Comparison of ENCODE assay signal across 8 cellular contexts in genomic region chr17:42016411-42016831, GRCh38. TPM values are rescaled to one million over a fixed set of nuclear protein-coding genes. Genes with fewer than 3 reads are reported as not detected.
DNase-seq lines count a peak whose midpoint lies in the region; ATAC-seq, FAIRE-seq and TF ChIP-seq lines count a peak whose summit lies in the region.

No MANE protein-coding gene starts in this region.

- peaks cover 60% of the 10 kb centered on the region for H3K4me1 Mint-ChIP-seq in WTC11

- no peak for DNase-seq in heart left ventricle
- no peak for DNase-seq in left ventricle myocardium superior
- no peak for DNase-seq in WTC11 (ENCODE audit: low spot score)
- no peak for DNase-seq in fibroblast of mammary gland (ENCODE audit: low read depth)
- no peak for DNase-seq in pancreas
- no peak for DNase-seq in NCI-H524 treated with DMSO at 0.1 percent for 48 hours (lab: John Stamatoyannopoulos, UW)
- DNase-seq in 8988T: no peak
- DNase-seq in MV-4-11 (lab: John Stamatoyannopoulos, UW): no peak

- TF ChIP-seq POLR2A in heart left ventricle (IDR thresholded peaks at IDR 0.05): no peak

- no peak for TF ChIP-seq CTCF in heart left ventricle (IDR thresholded peaks at IDR 0.05)
- no peak for TF ChIP-seq CTCF in WTC11 (IDR thresholded peaks at IDR 0.05)
- no peak for TF ChIP-seq CTCF in fibroblast of mammary gland (conservative IDR thresholded peaks at IDR 0.05; ENCODE audit: control insufficient read depth, insufficient read depth, low read depth, low read length)
- TF ChIP-seq CTCF in pancreas (IDR thresholded peaks at IDR 0.05): no peak

- H3K4me3 ChIP-seq in heart left ventricle (peak overlapping the region; percentile 64 to 99 (median 88)), fibroblast of mammary gland (ENCODE audit: control insufficient read depth, low read depth, low read length) (peak overlapping the region; percentile 97), pancreas (peak overlapping the region; percentile 68 to 94 (median 89))

- H3K9me3 ChIP-seq in heart left ventricle (no peaks in the 10 kb centered on the region), pancreas (no peaks in the 10 kb centered on the region)

- POLR2A ChIA-PET in WTC11 (lab: Charles Lee): interaction anchor here (0.9 to 3.1 kb wide), 5 partner anchors 8 to 205 kb away, joined by 3 to 13 read pairs (median 6); partner anchors contain the start of genes ODAD4 and P3H4

- CTCF ChIA-PET in WTC11 (lab: Charles Lee): interaction anchor here (0.6 to 6.8 kb wide), 6 partner anchors 10 to 230 kb away, joined by 3 to 108 read pairs (median 6); partner anchors contain the start of gene JUP

- H3K36me3 ChIP-seq in heart left ventricle: peaks cover 0 to 9% (median 0%) of the 10 kb centered on the region in 9 donors
- no peaks in the 10 kb centered on the region for H3K36me3 ChIP-seq in pancreas

- H3K27me3 ChIP-seq in heart left ventricle (no peaks in the 10 kb centered on the region), pancreas (no peaks in the 10 kb centered on the region)

- peaks cover 6% of the 10 kb centered on the region for H3K36me3 Mint-ChIP-seq in WTC11

- 0 out of 2 replicates have a peak, but pooled peaks cover 4% of the 10 kb centered on the region for H3K9me3 Mint-ChIP-seq in WTC11

- peak overlapping the region; percentile 74 to 97 (median 94) for H3K27ac ChIP-seq in heart left ventricle
- H3K27ac ChIP-seq in pancreas: peak overlapping the region; percentile 79 to 91 (median 83)

- no peak for FAIRE-seq in pancreas (lab: Jason Lieb, UNC)

- H3K4me1 ChIP-seq in heart left ventricle (peaks cover 6 to 76% (median 60%) of the 10 kb centered on the region in 12 donors), pancreas (peaks cover 24 to 27% (median 24%) of the 10 kb centered on the region in 3 donors)

- H3K4me3 Mint-ChIP-seq in WTC11: peak overlapping the region; percentile 95

- 2 to 3% (median 2%) methylated on average over 12 of the region's 12 CpGs for WGBS in heart left ventricle, 4 donors
- 1 to 3% methylated on average over 12 of the region's 12 CpGs for WGBS in pancreas, 2 donors

- ATAC-seq in heart left ventricle (no peak), left ventricle myocardium superior (no peak), WTC11 (no peak), pancreas (peak in 2 of 4 donors; percentile 2 to 11)

- H3K27me3 Mint-ChIP-seq in WTC11 (ENCODE audit: low read depth): no peaks in the 10 kb centered on the region

- intact Hi-C loops in heart left ventricle (cut with DNase I) (loop anchor here in 7 of 10 donors (2.0 to 5.0 kb wide), 2 partner anchors 49 to 50 kb away; partner anchors contain the start of gene CNP (in 7 of the 7)), left ventricle myocardium superior (cut with micrococcal nuclease) (no loop called here), pancreas (cut with DNase I) (no loop called here)

- H3K27ac Mint-ChIP-seq in WTC11: peak overlapping the region; percentile 100

TF ChIP-seq in WTC11, 78 proteins besides CTCF, POLR2A, EP300 and RAD21:
- no peak for TF ChIP-seq SMAD4 (CRISPR knock-in tag; IDR thresholded peaks at IDR 0.05)

RNA-seq across cellular contexts. Expression of gene DNAJC7, which starts 0.8 kb away (rescaled TPM):
- 10 to 100 TPM; 42.5 to 96.5 (median 70.5) TPM for total RNA-seq in heart left ventricle
- 100 to 1,000 TPM in 1 of 2 donors, 10 to 100 TPM in 1; 83.5 to 103 TPM for polyA plus RNA-seq in heart left ventricle
- total RNA-seq in left ventricle myocardium superior: 76.6 TPM
- 111 to 140 TPM (median 114 TPM) in 3 replicates for total RNA-seq in WTC11 (2021)
- 10 to 100 TPM; 32.2 to 45.3 (median 37.3) TPM for total RNA-seq in pancreas
- polyA plus RNA-seq in pancreas: 10 to 100 TPM; 53.4 to 63.6 TPM

RNA-seq across cellular contexts. Expression of gene NKIRAS2, which starts 3.5 kb away (rescaled TPM):
- 10 to 100 TPM; 50.6 to 78.9 (median 52.8) TPM for total RNA-seq in heart left ventricle
- polyA plus RNA-seq in heart left ventricle: 10 to 100 TPM; 66.7 to 73.0 TPM
- total RNA-seq in left ventricle myocardium superior: 44.8 TPM
- total RNA-seq in WTC11 (2021): 31.9 to 37.3 TPM (median 36.1 TPM) in 3 replicates
- total RNA-seq in pancreas: 10 to 100 TPM in 3 of 6 donors, 1 to 10 TPM in 3; 6.5 to 14.7 (median 10.7) TPM
- 10 to 100 TPM; 11.7 to 14.1 TPM for polyA plus RNA-seq in pancreas

RNA-seq across cellular contexts. Expression of gene C17orf113, which starts 34.0 kb away (rescaled TPM):
- total RNA-seq in heart left ventricle (1 to 10 TPM in 2 of 9 donors, under 1 TPM in 7; 0.28 to 1.2 (median 0.72) TPM), left ventricle myocardium superior (0.52 TPM), WTC11 (2021) (1.9 to 2.8 TPM (median 2.5 TPM) in 3 replicates), pancreas (1 to 10 TPM; 1.2 to 2.2 (median 1.8) TPM)
- polyA plus RNA-seq in heart left ventricle (under 1 TPM; 0.24 to 0.72 TPM), pancreas (1 to 10 TPM; 1.5 to 1.9 TPM)

RNA-seq across cellular contexts. Expression of gene CNP, which starts 49.8 kb away (rescaled TPM):
- total RNA-seq in heart left ventricle (10 to 100 TPM; 23.3 to 49.1 (median 27.5) TPM), left ventricle myocardium superior (28.6 TPM), WTC11 (2021) (52.5 to 54.2 TPM (median 53.9 TPM) in 3 replicates), pancreas (10 to 100 TPM; 26.3 to 45.8 (median 32.1) TPM)
- polyA plus RNA-seq in heart left ventricle (10 to 100 TPM; 19.3 to 31.6 TPM), pancreas (10 to 100 TPM; 26.4 to 34.4 TPM)

Comparison
In these comparisons a context has a peak if more than half of its experiments do, and no peak if none do; other contexts are left out.
1. intact Hi-C loops: an anchor here in heart left ventricle (2.0 to 5.0 kb wide); none called in left ventricle myocardium superior and pancreas.